In genomic region chr4:53859305-53859704, GRCh38 we compare ENCODE assay signal across 1 cellular context.
"Had no signal": no experiment of that assay in that cellular context is flagged by ENCODE, and none has a peak within 500 bp of the region (broad histone marks: within the 10 kb centered on the region; RNA-seq: fewer than 3 reads in every experiment).

No MANE protein-coding gene starts in this region.

- H3K4me3 ChIP-seq: MG63 had no signal

- H3K36me3 ChIP-seq: MG63 had no signal
